14 cellular contexts compared by ENCODE assay signal in the genomic region with DNA sequence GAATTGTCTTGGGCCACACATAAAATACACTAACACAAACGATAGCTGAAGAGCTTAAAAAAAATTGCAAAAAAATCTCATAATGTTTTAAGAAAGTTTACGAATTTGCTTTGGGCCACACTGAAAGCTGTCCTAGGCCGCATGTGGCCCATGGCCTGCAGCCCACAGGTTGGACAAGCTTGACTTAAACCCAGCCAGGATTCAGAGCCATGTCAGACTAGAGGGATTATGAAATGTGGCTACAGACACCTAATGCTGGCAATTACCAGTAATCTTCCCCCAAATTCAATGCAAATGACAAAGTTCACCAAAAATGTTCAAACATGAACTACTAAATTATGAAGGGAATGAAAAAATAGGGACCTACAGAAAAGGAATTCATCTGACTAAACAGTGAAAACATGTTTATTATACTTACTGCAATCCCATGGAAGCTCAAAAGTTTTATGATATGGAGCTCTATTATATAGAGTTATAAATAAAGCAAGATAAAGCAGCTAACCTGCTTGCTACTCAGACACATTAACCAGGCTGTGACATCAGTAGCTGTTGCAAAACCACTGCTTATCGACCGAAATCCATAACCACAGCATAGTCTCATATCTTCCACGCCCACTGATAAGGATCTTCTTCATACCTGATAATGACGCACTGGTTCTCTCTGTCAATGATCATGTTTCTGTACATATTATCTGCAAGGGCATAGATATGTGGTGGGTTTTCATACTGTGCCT. TPM values are rescaled to one million over a fixed set of nuclear protein-coding genes. Genes with fewer than 3 reads are reported as not detected.
DNase-seq lines count a peak whose midpoint lies in the region; ATAC-seq and TF ChIP-seq lines count a peak whose summit lies in the region.
"Had no signal": no experiment of that assay in that cellular context is flagged by ENCODE, and none has a peak within 500 bp of the region (broad histone marks: within the 10 kb centered on the region; RNA-seq: fewer than 3 reads in every experiment).

No MANE protein-coding gene starts in this region.

- intact Hi-C loops in mucosa of descending colon (cut with DNase I, micrococcal nuclease) (no loop called here), sciatic nerve (cut with DNase I) (no loop called here)

- H3K9me3 Mint-ChIP-seq in activated CD8-positive, alpha-beta T cell treated with anti-CD3 and anti-CD28 coated beads, Interleukin-2, amount 10 ng/mL, durations not matched to agents 7 days and 5 days (ENCODE audit: insufficient read depth), result no peaks in the 10 kb centered on the region
- H3K9me3 Mint-ChIP-seq: H9, neural progenitor cell had no signal

- H3K4me1 ChIP-seq in mucosa of descending colon (ENCODE audit: low read depth), result peaks cover 38% of the 10 kb centered on the region
- H3K4me1 ChIP-seq: vagina had no signal

- peak; percentile 45 for ATAC-seq in GM18498 (IDR thresholded peaks at IDR 0.05; ENCODE audit: unreplicated experiment)
- ATAC-seq in HG03460 (IDR thresholded peaks at IDR 0.05; ENCODE audit: unreplicated experiment), result peak; percentile 45
- peak; percentile 78 for ATAC-seq in activated CD8-positive, alpha-beta T cell treated with anti-CD3 and anti-CD28 coated beads, Interleukin-2, amount 10 ng/mL, durations not matched to agents 7 days and 5 days
- ATAC-seq in mucosa of descending colon, result peak; percentile 91
- ATAC-seq in GM18520 (IDR thresholded peaks at IDR 0.05; ENCODE audit: unreplicated experiment), result no peak
- ATAC-seq in sciatic nerve, result no peak
- ATAC-seq: SK-N-SH treated with all-trans-retinoic acid at 6 μM for 48 hours had no signal

- H3K36me3 ChIP-seq in mucosa of descending colon (ENCODE audit: low read depth), result no peaks in the 10 kb centered on the region
- H3K36me3 ChIP-seq: neural progenitor cell, vagina had no signal

- no peak overlapping the region for H3K4me3 ChIP-seq in mucosa of descending colon
- H3K4me3 ChIP-seq: neural progenitor cell, vagina had no signal

- no peaks in the 10 kb centered on the region for H3K9me3 ChIP-seq in mucosa of descending colon
- H3K9me3 ChIP-seq: vagina had no signal

- POLR2A ChIA-PET in activated CD8-positive, alpha-beta T cell treated with anti-CD3 and anti-CD28 coated beads, Interleukin-2, amount 10 ng/mL, durations not matched to agents 7 days and 5 days (lab: Charles Lee), result no interaction called here

- peak overlapping the region; percentile 81 for H3K27ac Mint-ChIP-seq in activated CD8-positive, alpha-beta T cell treated with anti-CD3 and anti-CD28 coated beads, Interleukin-2, amount 10 ng/mL, durations not matched to agents 7 days and 5 days
- H3K27ac Mint-ChIP-seq: neural progenitor cell had no signal

- peak; percentile 73 for DNase-seq in activated CD8-positive, alpha-beta T cell treated with anti-CD3 and anti-CD28 coated beads, Interleukin-2, amount 10 ng/mL, durations not matched to agents 7 days and 5 days
- DNase-seq in mucosa of descending colon (peak in 1 of 3 donors; percentile 87), NCI-H2171 treated with DMSO at 0.1 percent for 48 hours (lab: John Stamatoyannopoulos, UW) (no peak), NAMALWA (ENCODE audit: low spot score) (no peak), sciatic nerve (ENCODE audit: low spot score) (no peak)
- DNase-seq: effector CD4-positive, alpha-beta T cell; H9; NCI-H2107 had no signal

- no peaks in the 10 kb centered on the region for H3K27me3 Mint-ChIP-seq in activated CD8-positive, alpha-beta T cell treated with anti-CD3 and anti-CD28 coated beads, Interleukin-2, amount 10 ng/mL, durations not matched to agents 7 days and 5 days (ENCODE audit: low read depth)

- CTCF ChIA-PET in activated CD8-positive, alpha-beta T cell treated with anti-CD3 and anti-CD28 coated beads, Interleukin-2, amount 10 ng/mL, durations not matched to agents 7 days and 5 days (lab: Charles Lee), result interaction anchor here (1.1 to 2.0 kb wide), 3 partner anchors 9 to 10 kb away, joined by 3 to 8 read pairs (median 3); no protein-coding TSS in a partner anchor

- H3K36me3 Mint-ChIP-seq in activated CD8-positive, alpha-beta T cell treated with anti-CD3 and anti-CD28 coated beads, Interleukin-2, amount 10 ng/mL, durations not matched to agents 7 days and 5 days (ENCODE audit: low read depth), result peaks cover 48% of the 10 kb centered on the region
- H3K36me3 Mint-ChIP-seq: neural progenitor cell had no signal

- H3K4me3 Mint-ChIP-seq in activated CD8-positive, alpha-beta T cell treated with anti-CD3 and anti-CD28 coated beads, Interleukin-2, amount 10 ng/mL, durations not matched to agents 7 days and 5 days, result peak overlapping the region; percentile 0
- H3K4me3 Mint-ChIP-seq: H9, neural progenitor cell had no signal

- peaks cover 62% of the 10 kb centered on the region for H3K4me1 Mint-ChIP-seq in activated CD8-positive, alpha-beta T cell treated with anti-CD3 and anti-CD28 coated beads, Interleukin-2, amount 10 ng/mL, durations not matched to agents 7 days and 5 days (ENCODE audit: low read depth)

- TF ChIP-seq CTCF in mucosa of descending colon (IDR thresholded peaks at IDR 0.05), result no peak

RNA-seq across cellular contexts. Expression of a gene that starts 49.2 kb away (rescaled TPM):
- total RNA-seq in activated CD8-positive, alpha-beta T cell treated with anti-CD3 and anti-CD28 coated beads, Interleukin-2, amount 10 ng/mL, durations not matched to agents 7 days and 5 days, result not detected
- total RNA-seq in mucosa of descending colon, result not detected
- total RNA-seq in sciatic nerve, result not detected
- total RNA-seq: H9, vagina had no signal

Comparison
In these comparisons a context has a peak if more than half of its experiments do, and no peak if none do; other contexts are left out.
1. ATAC-seq: peak in GM18498 (single experiment), HG03460 (single experiment), activated CD8-positive, alpha-beta T cell treated with anti-CD3 and anti-CD28 coated beads, Interleukin-2, amount 10 ng/mL, durations not matched to agents 7 days and 5 days (single experiment) and mucosa of descending colon (single experiment); none in GM18520 (single experiment) and sciatic nerve (single experiment).